ENCODE assay signal across 36 cellular contexts in the genomic region with DNA sequence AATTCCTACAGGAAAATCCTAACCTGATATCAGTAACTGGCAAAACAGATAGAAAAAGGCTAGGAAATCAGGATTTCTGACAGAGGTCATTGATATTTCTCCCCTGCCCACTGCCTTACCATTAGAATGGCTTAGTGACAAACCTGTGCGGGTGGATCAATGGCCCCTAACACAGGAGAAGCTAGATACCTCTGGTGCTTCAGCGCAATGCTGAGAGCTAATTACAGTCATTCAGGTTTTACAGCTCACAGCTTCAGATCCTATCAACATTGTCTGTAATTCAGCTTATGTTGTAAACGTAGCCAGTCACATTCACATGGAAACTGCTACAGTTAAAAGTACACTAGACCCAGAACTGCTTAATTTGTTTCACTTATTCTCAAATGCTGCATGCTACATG. TPM values are rescaled to one million over a fixed set of nuclear protein-coding genes. Genes with fewer than 3 reads are reported as not detected.
"Had no signal": no experiment of that assay in that cellular context is flagged by ENCODE, and none has a peak within 500 bp of the region (broad histone marks: within the 10 kb centered on the region; RNA-seq: fewer than 3 reads in every experiment).

No MANE protein-coding gene starts in this region.

- H3K4me1 ChIP-seq: adrenal gland, body of pancreas, colonic mucosa had no signal

- H3K4me3 ChIP-seq: adrenal gland, body of pancreas, colonic mucosa, dorsolateral prefrontal cortex, esophagus squamous epithelium, gastroesophageal sphincter, heart right ventricle had no signal

- H3K27me3 ChIP-seq: colonic mucosa had no signal

- ATAC-seq: activated CD4-positive, alpha-beta T cell treated with anti-CD3 and anti-CD28 coated beads for 36 hours; activated CD8-positive, alpha-beta memory T cell treated with anti-CD3 and anti-CD28 coated beads, Interleukin-2, amount 10 ng/mL, durations not matched to agents 7 days and 5 days; activated CD8-positive, alpha-beta T cell treated with anti-CD3 and anti-CD28 coated beads, Interleukin-2, amount 10 ng/mL, durations not matched to agents 7 days and 5 days; activated naive CD8-positive, alpha-beta T cell treated with anti-CD3 and anti-CD28 coated beads, Interleukin-2, amount 50 U/mL, for 24 hours; body of pancreas; gastroesophageal sphincter; heart right ventricle had no signal

- H3K27ac ChIP-seq: adrenal gland, body of pancreas, colonic mucosa, dorsolateral prefrontal cortex, esophagus squamous epithelium, gastroesophageal sphincter, heart right ventricle had no signal

- DNase-seq: activated CD4-positive, alpha-beta memory T cell treated with anti-CD3 and anti-CD28 coated beads for 36 hours; activated CD4-positive, alpha-beta T cell treated with anti-CD3 and anti-CD28 coated beads for 36 hours; activated CD4-positive, alpha-beta T cell treated with anti-CD3 and anti-CD28 coated beads, Interleukin-2, amount 10 ng/mL, durations not matched to agents 24 days and 14 days; activated CD4-positive, CD25-positive, alpha-beta regulatory T cell; activated CD4-positive, CD25-positive, alpha-beta regulatory T cell treated with anti-CD3 and anti-CD28 coated beads, Interleukin-2, amount 50 U/mL, for 72 hours; activated CD8-positive, alpha-beta memory T cell treated with anti-CD3 and anti-CD28 coated beads, Interleukin-2, amount 10 ng/mL, durations not matched to agents 7 days and 5 days; activated CD8-positive, alpha-beta memory T cell treated with anti-CD3 and anti-CD28 coated beads, Interleukin-2, amount 50 U/mL, for 4 hours; activated CD8-positive, alpha-beta T cell treated with anti-CD3 and anti-CD28 coated beads, Interleukin-2, amount 10 ng/mL, durations not matched to agents 7 days and 5 days; activated effector memory CD4-positive, alpha-beta T cell treated with anti-CD3 and anti-CD28 coated beads, Interleukin-2, amount 50 U/mL, for 16 hours; activated naive CD4-positive, alpha-beta T cell treated with anti-CD3 and anti-CD28 coated beads for 36 hours; activated naive CD8-positive, alpha-beta T cell treated with anti-CD3 and anti-CD28 coated beads for 36 hours; activated naive CD8-positive, alpha-beta T cell treated with anti-CD3 and anti-CD28 coated beads, Interleukin-2, amount 50 U/mL, for 24 hours; activated T-cell treated with anti-CD3 and anti-CD28 coated beads, Interleukin-2, amount 50 U/mL, for 1 hour; activated T-cell treated with anti-CD3 and anti-CD28 coated beads, Interleukin-2, amount 50 U/mL, for 48 hours; adrenal gland; amygdala; aorta; body of pancreas; central memory CD4-positive, alpha-beta T cell; cerebellar nuclear complex; colonic mucosa; dorsolateral prefrontal cortex; effector memory CD4-positive, alpha-beta T cell; erythroblast; esophagus squamous epithelium; foreskin melanocyte; heart right ventricle; T-helper 2 cell had no signal

- H3K9me3 ChIP-seq: adrenal gland, body of pancreas, colonic mucosa, esophagus squamous epithelium, gastroesophageal sphincter, heart right ventricle had no signal

- H3K36me3 ChIP-seq: adrenal gland, colonic mucosa, esophagus squamous epithelium, gastroesophageal sphincter, heart right ventricle had no signal

RNA-seq across cellular contexts. Expression of gene SLC10A1, which starts 17.4 kb away (rescaled TPM):
- total RNA-seq: activated CD4-positive, alpha-beta memory T cell treated with anti-CD3 and anti-CD28 coated beads for 36 hours; activated CD4-positive, alpha-beta T cell treated with anti-CD3 and anti-CD28 coated beads for 36 hours; activated CD4-positive, alpha-beta T cell treated with anti-CD3 and anti-CD28 coated beads, Interleukin-2, amount 10 ng/mL, durations not matched to agents 24 days and 14 days; activated CD8-positive, alpha-beta memory T cell treated with anti-CD3 and anti-CD28 coated beads for 36 hours; activated CD8-positive, alpha-beta memory T cell treated with anti-CD3 and anti-CD28 coated beads, Interleukin-2, amount 10 ng/mL, durations not matched to agents 7 days and 5 days; activated CD8-positive, alpha-beta T cell treated with anti-CD3 and anti-CD28 coated beads, Interleukin-2, amount 10 ng/mL, durations not matched to agents 7 days and 5 days; activated naive CD4-positive, alpha-beta T cell treated with anti-CD3 and anti-CD28 coated beads for 36 hours; activated naive CD8-positive, alpha-beta T cell treated with anti-CD3 and anti-CD28 coated beads for 36 hours; activated T-helper 1 cell treated with anti-CD3 and anti-CD28 coated beads, Interleukin-12 subunit alpha, Interleukin-12 subunit beta, Interleukin-2, Interleukin-4 antibody, amounts not matched to agents 30 ng/mL and 10 ng/mL and 1 ng/mL, durations not matched to agents 14 hours and 24 hours and 36 hours; activated T-helper 2 cell treated with anti-CD3 and anti-CD28 coated beads, Interferon-gamma antibody, Interleukin-2, Interleukin-4, amounts not matched to agents 10 μg/mL and 5 μg/mL and 100 μg/mL, durations not matched to agents 14 hours and 24 hours and 36 hours; adrenal gland; aorta; body of pancreas; colonic mucosa; dorsolateral prefrontal cortex; esophagus squamous epithelium; fibroblast of lung; fibroblast of villous mesenchyme; gastroesophageal sphincter; glomerular endothelial cell; heart right ventricle; T-helper 1 cell treated with Interleukin-12 subunit alpha and Interleukin-12 subunit beta and Interleukin-4 antibody, amounts not matched to agents 30 ng/mL and 1 ng/mL, for 36 hours had no signal
- polyA plus RNA-seq: adrenal gland, aorta, fibroblast of lung, heart right ventricle had no signal
